Comparison of ENCODE assay signal across 13 cellular contexts in genomic region chr1:148528591-148528990, GRCh38. TPM values are rescaled to one million over a fixed set of nuclear protein-coding genes. Genes with fewer than 3 reads are reported as not detected.
DNase-seq lines count a peak whose midpoint lies in the region; ATAC-seq, FAIRE-seq and TF ChIP-seq lines count a peak whose summit lies in the region.
"Not testable (repeated sequence)": the region's sequence is repeated elsewhere in the genome, so short reads cannot be mapped to it uniquely, and the experiment has no call there.
"Had no signal": no experiment of that assay in that cellular context is flagged by ENCODE, and none has a peak within 500 bp of the region (broad histone marks: within the 10 kb centered on the region; RNA-seq: fewer than 3 reads in every experiment).

No MANE protein-coding gene starts in this region.

- H3K9ac ChIP-seq in GM23248: peak overlapping the region; percentile 9; the same call in 1 of the 2 replicates
- H3K9ac ChIP-seq in HepG2 (ENCODE audit: insufficient read depth, low read depth, low read length): not testable (repeated sequence)

- H3K4me2 ChIP-seq in GM23248 (ENCODE audit: unreplicated experiment); HepG2 (ENCODE audit: low read depth, low read length): not testable (repeated sequence)

- not testable (repeated sequence) for H2AFZ ChIP-seq in GM23248; HepG2 (ENCODE audit: low read length)

- not testable (repeated sequence) for H3K36me3 Mint-ChIP-seq in activated naive CD8-positive, alpha-beta T cell treated with anti-CD3 and anti-CD28 coated beads for 36 hours; osteocyte (ENCODE audit: unreplicated experiment)
- peaks cover 18% of the 10 kb centered on the region for H3K36me3 Mint-ChIP-seq in effector memory CD8-positive, alpha-beta T cell (ENCODE audit: insufficient read depth)

- not testable (repeated sequence) for H3K9me3 Mint-ChIP-seq in activated naive CD8-positive, alpha-beta T cell treated with anti-CD3 and anti-CD28 coated beads for 36 hours; effector memory CD8-positive, alpha-beta T cell; osteocyte (ENCODE audit: unreplicated experiment)

- not testable (repeated sequence) for H3K27me3 ChIP-seq in GM23248 (replicated peaks; ENCODE audit: insufficient read depth); RWPE2 (ENCODE audit: insufficient read depth, poor library complexity, severe bottlenecking); HepG2 (ENCODE audit: control insufficient read depth in 1 of 2, insufficient read depth in 2 of 2, low read length in 2 of 2); stomach

- not testable (repeated sequence) for H3F3A ChIP-seq in GM23248 (ENCODE audit: insufficient read depth)

- H3K9me3 ChIP-seq in GM23248 (ENCODE audit: low read depth); RWPE2 (ENCODE audit: severe bottlenecking); HepG2 (ENCODE audit: low read length); stomach: not testable (repeated sequence)

- H3K79me2 ChIP-seq in GM23248 (ENCODE audit: insufficient read depth); HepG2 (ENCODE audit: insufficient read depth, low read length): not testable (repeated sequence)

- not testable (repeated sequence) for TF ChIP-seq EP300 in HepG2 (IDR thresholded peaks at IDR 0.05; ENCODE audit: low read depth in 2 of 2, low read length in 2 of 2); HepG2 (CRISPR knock-in tag; IDR thresholded peaks at IDR 0.05; ENCODE audit: borderline replicate concordance); stomach (IDR thresholded peaks at IDR 0.05)

- not testable (repeated sequence) for H3K27me3 Mint-ChIP-seq in activated naive CD8-positive, alpha-beta T cell treated with anti-CD3 and anti-CD28 coated beads for 36 hours; effector memory CD8-positive, alpha-beta T cell; osteocyte (ENCODE audit: unreplicated experiment)

- intact Hi-C loops in HepG2 (cut with micrococcal nuclease; ENCODE audit: unreplicated experiment); stomach (cut with DNase I; ENCODE audit: low total_unique reads): not testable (repeated sequence)

- CTCF ChIA-PET in HepG2 (lab: Yijun Ruan, JAX; ENCODE audit: low intra/inter-chr PET ratio, low total read pairs): not testable (repeated sequence)

- BruUV-seq in HepG2 (replicated peaks; lab: Mats Ljungman, UMichigan): not testable (repeated sequence)

- TF ChIP-seq POLR2A in HepG2 (IDR thresholded peaks at IDR 0.05; ENCODE audit: insufficient read depth in 1 of 2, low read depth in 2 of 2, low read length in 2 of 2); stomach (IDR thresholded peaks at IDR 0.05): not testable (repeated sequence)

- H3K27ac ChIP-seq in GM23248; HepG2 (ENCODE audit: extremely low read length, insufficient read depth, low read length): not testable (repeated sequence)
- H3K27ac ChIP-seq in RWPE2 (ENCODE audit: poor library complexity, severe bottlenecking) (peak overlapping the region; percentile 26), stomach (peak overlapping the region in 2 of 5 donors; percentile 39 to 54)

- not testable (repeated sequence) for ATAC-seq in RWPE2 (ENCODE audit: low read depth); effector memory CD8-positive, alpha-beta T cell (replicated peaks); HepG2

- 0 to 2% methylated on average over 2 to 5 of the region's 24 CpGs for WGBS in GM23248 (ENCODE audit: low coverage in 1 of 2, low lambda C conversion rate in 2 of 2, missing lambda C conversion rate in 2 of 2), 2 experiments
- WGBS in HepG2 (ENCODE audit: low lambda C conversion rate): no CpG with 5 or more reads among the region's 24 CpGs
- 0 to 2% (median 0%) methylated on average over 2 to 3 of the region's 24 CpGs; no CpG with 5 or more reads in 1 of the 5 donors for WGBS in stomach, 5 donors

- POLR2A ChIA-PET in HepG2 (lab: Yijun Ruan, JAX): not testable (repeated sequence)

- not testable (repeated sequence) for TF ChIP-seq RAD21 in HepG2 (CRISPR knock-in tag; IDR thresholded peaks at IDR 0.05)

- not testable (repeated sequence) for TF ChIP-seq CTCF in RWPE2 (IDR thresholded peaks at IDR 0.05; ENCODE audit: poor library complexity, severe bottlenecking); HepG2 (CRISPR knock-in tag; IDR thresholded peaks at IDR 0.05); stomach (IDR thresholded peaks at IDR 0.05)
- TF ChIP-seq CTCF in osteocyte (IDR thresholded peaks at IDR 0.05): peak; percentile 47

- not testable (repeated sequence) for H3K4me1 ChIP-seq in GM23248 (ENCODE audit: insufficient read depth); RWPE2 (ENCODE audit: insufficient read depth, poor library complexity, severe bottlenecking); HepG2 (ENCODE audit: insufficient read depth, low read length); stomach

- not testable (repeated sequence) for H3K4me3 Mint-ChIP-seq in activated naive CD8-positive, alpha-beta T cell treated with anti-CD3 and anti-CD28 coated beads for 36 hours; osteocyte (ENCODE audit: unreplicated experiment)
- peak overlapping the region; percentile 76 to 77 for H3K4me3 Mint-ChIP-seq in effector memory CD8-positive, alpha-beta T cell

- not testable (repeated sequence) for FAIRE-seq in HepG2 (lab: Jason Lieb, UNC)

- H3K4me3 ChIP-seq in GM23248 (peak overlapping the region; percentile 57), RWPE2 (ENCODE audit: severe bottlenecking) (peak overlapping the region; percentile 30), stomach (peak overlapping the region; percentile 22 to 36 (median 30))
- H3K4me3 ChIP-seq in HepG2 (replicated peaks in 1 of 3; ENCODE audit: insufficient read depth in 1 of 3, low read depth in 2 of 3, low read length in 3 of 3): not testable (repeated sequence)

- not testable (repeated sequence) for H3K9me2 ChIP-seq in GM23248 (ENCODE audit: insufficient read depth)

- not testable (repeated sequence) for H3K27ac Mint-ChIP-seq in activated naive CD8-positive, alpha-beta T cell treated with anti-CD3 and anti-CD28 coated beads for 36 hours; osteocyte (ENCODE audit: unreplicated experiment)
- H3K27ac Mint-ChIP-seq in effector memory CD8-positive, alpha-beta T cell: peak overlapping the region; percentile 91 to 95

- H3K4me1 Mint-ChIP-seq in activated naive CD8-positive, alpha-beta T cell treated with anti-CD3 and anti-CD28 coated beads for 36 hours; effector memory CD8-positive, alpha-beta T cell (ENCODE audit: low read depth in 2 of 2); osteocyte (ENCODE audit: unreplicated experiment): not testable (repeated sequence)

- in situ Hi-C loops in GM23248 (cut with MboI): loop anchor here (25.0 kb wide), 1 partner anchor 166 kb away; no protein-coding TSS in a partner anchor
- in situ Hi-C loops in HepG2 (cut with HindIII; ENCODE audit: extremely low pct_ligation_motif_present, low pct_unique_long_range_greater_than_20kb): not testable (repeated sequence)

- not testable (repeated sequence) for H3K36me3 ChIP-seq in GM23248 (ENCODE audit: low read depth); RWPE2 (ENCODE audit: low read depth); HepG2 (replicated peaks in 1 of 2; ENCODE audit: control insufficient read depth in 1 of 2, insufficient read depth in 2 of 2, low read length in 2 of 2); stomach

- not testable (repeated sequence) for DNase-seq in GM23248; RWPE2 (ENCODE audit: low spot score); HepG2 (ENCODE audit: low spot score); osteocyte (ENCODE audit: extremely low spot score, unreplicated experiment); stomach
- DNase-seq in activated naive CD8-positive, alpha-beta T cell treated with anti-CD3 and anti-CD28 coated beads for 36 hours: peak; percentile 58
- DNase-seq in effector memory CD8-positive, alpha-beta T cell: peak; percentile 54 to 59 (median 56)

- not testable (repeated sequence) for H4K20me1 ChIP-seq in GM23248 (ENCODE audit: insufficient read depth); HepG2 (ENCODE audit: insufficient read depth, low read length)

RNA-seq across cellular contexts. Expression of gene PPIAL4G, which starts 45.5 kb away (rescaled TPM):
- not detected in 2 replicates for total RNA-seq in GM23248 (2014; rRNA removed; shearing (Covaris generic))
- polyA plus RNA-seq in GM23248 (2016; fragmentation: Nextera tagmentation; extraction: Ambion mirVana): not detected in 2 replicates
- total RNA-seq in activated naive CD8-positive, alpha-beta T cell treated with anti-CD3 and anti-CD28 coated beads for 36 hours: not detected
- total RNA-seq in HepG2 (2016; rRNA removed; fragmentation: Illumina TruSeq; extraction: Trizol): not detected in 2 replicates
- total RNA-seq in HepG2 (2016; cell fraction: cytosol; rRNA removed; fragmentation: Illumina TruSeq; extraction: Trizol; ENCODE audit: low read depth): not detected in 2 replicates
- total RNA-seq in HepG2 (2016; cell fraction: insoluble cytoplasmic fraction; rRNA removed; fragmentation: Illumina TruSeq; extraction: Trizol): not detected in 2 replicates
- total RNA-seq in HepG2 (2016; cell fraction: membrane; rRNA removed; fragmentation: Illumina TruSeq; extraction: Trizol): not detected in 2 replicates
- total RNA-seq in HepG2 (2016; cell fraction: nucleus; rRNA removed; fragmentation: Illumina TruSeq; extraction: Trizol): not detected in 2 replicates
- polyA plus RNA-seq in HepG2 (2011; rRNA removed): not detected in 2 replicates
- not detected in 2 replicates for polyA plus RNA-seq in HepG2 (2011; cell fraction: cytosol; rRNA removed)
- not detected in 2 replicates for polyA plus RNA-seq in HepG2 (2011; cell fraction: nucleus; rRNA removed)
- not detected in 2 replicates for polyA plus RNA-seq in HepG2 (2012)
- polyA plus RNA-seq in HepG2 (2016; cell fraction: cytosol; fragmentation: Illumina TruSeq; extraction: Trizol; ENCODE audit: low read depth): not detected in 2 replicates
- polyA plus RNA-seq in HepG2 (2016; cell fraction: insoluble cytoplasmic fraction; fragmentation: Illumina TruSeq; extraction: Trizol; ENCODE audit: low read depth): not detected in 2 replicates
- not detected in 2 replicates for polyA plus RNA-seq in HepG2 (2016; cell fraction: membrane; fragmentation: Illumina TruSeq; extraction: Trizol; ENCODE audit: low read depth)
- not detected in 2 replicates for polyA plus RNA-seq in HepG2 (2016; cell fraction: nucleus; fragmentation: Illumina TruSeq; extraction: Trizol; ENCODE audit: insufficient read depth, low read depth)
- polyA minus RNA-seq in HepG2 (2011; rRNA and poly(A)+ RNA removed; ENCODE audit: low replicate concordance): not detected in 2 replicates
- polyA minus RNA-seq in HepG2 (2011; cell fraction: cytosol; rRNA and poly(A)+ RNA removed): not detected in 2 replicates
- polyA minus RNA-seq in HepG2 (2011; cell fraction: nucleus; rRNA and poly(A)+ RNA removed): 0.12 TPM in 1 of 2 replicates, not detected in the other
- total RNA-seq in osteocyte: not detected in 2 replicates
- total RNA-seq in stomach: under 1 TPM in 1 of 5 donors, not detected in 4; 0.18 TPM
- polyA plus RNA-seq in stomach: under 1 TPM in 1 of 3 donors, not detected in 2; 0.03 TPM
- total RNA-seq: adrenal gland, left cardiac atrium, NCI-H460, sciatic nerve, subcutaneous adipose tissue, vagina had no signal
